In genomic region chr10:35225204-35225603, GRCh38 we compare ENCODE assay signal across 17 cellular contexts.
DNase-seq lines count a peak whose midpoint lies in the region; ATAC-seq lines count a peak whose summit lies in the region.
"Had no signal": no experiment of that assay in that cellular context is flagged by ENCODE, and none has a peak within 500 bp of the region (broad histone marks: within the 10 kb centered on the region; RNA-seq: fewer than 3 reads in every experiment).

No MANE protein-coding gene starts in this region.

- no peak overlapping the region for H3K4me3 Mint-ChIP-seq in activated T-cell treated with anti-CD3 and anti-CD28 coated beads, Interleukin-2, amount 50 U/mL, for 4 hours
- no peak overlapping the region for H3K4me3 Mint-ChIP-seq in activated T-cell treated with anti-CD3 and anti-CD28 coated beads, Interleukin-2, amount 50 U/mL, for 24 hours
- peak overlapping the region; percentile 41 for H3K4me3 Mint-ChIP-seq in activated T-helper 17 cell treated with anti-CD3 and anti-CD28 coated beads, Interleukin-2, amount 50 U/mL, for 72 hours
- H3K4me3 Mint-ChIP-seq: activated B cell treated with CpG ODN at 0.5 μM for 24 hours, naive B cell had no signal

- no peak overlapping the region for H3K27ac Mint-ChIP-seq in activated T-cell treated with anti-CD3 and anti-CD28 coated beads, Interleukin-2, amount 50 U/mL, for 24 hours
- peak overlapping the region; percentile 65 for H3K27ac Mint-ChIP-seq in activated T-helper 17 cell treated with anti-CD3 and anti-CD28 coated beads, Interleukin-2, amount 50 U/mL, for 72 hours
- H3K27ac Mint-ChIP-seq: activated B cell treated with CpG ODN at 0.5 μM for 24 hours, naive B cell had no signal

- H3K9me3 Mint-ChIP-seq in activated T-cell treated with anti-CD3 and anti-CD28 coated beads, Interleukin-2, amount 50 U/mL, for 4 hours = peaks cover 4% of the 10 kb centered on the region
- H3K9me3 Mint-ChIP-seq in activated T-cell treated with anti-CD3 and anti-CD28 coated beads, Interleukin-2, amount 50 U/mL, for 24 hours = no peaks in the 10 kb centered on the region
- peaks cover 5% of the 10 kb centered on the region for H3K9me3 Mint-ChIP-seq in activated T-helper 17 cell treated with anti-CD3 and anti-CD28 coated beads, Interleukin-2, amount 50 U/mL, for 72 hours
- H3K9me3 Mint-ChIP-seq: activated B cell treated with CpG ODN at 0.5 μM for 24 hours had no signal

- H3K27me3 Mint-ChIP-seq in activated T-cell treated with anti-CD3 and anti-CD28 coated beads, Interleukin-2, amount 50 U/mL, for 4 hours (ENCODE audit: low read depth) = no peaks in the 10 kb centered on the region
- H3K27me3 Mint-ChIP-seq in activated T-cell treated with anti-CD3 and anti-CD28 coated beads, Interleukin-2, amount 50 U/mL, for 24 hours = no peaks in the 10 kb centered on the region
- no peaks in the 10 kb centered on the region for H3K27me3 Mint-ChIP-seq in activated T-helper 17 cell treated with anti-CD3 and anti-CD28 coated beads, Interleukin-2, amount 50 U/mL, for 72 hours
- H3K27me3 Mint-ChIP-seq: activated B cell treated with CpG ODN at 0.5 μM for 24 hours had no signal

- no peak for DNase-seq in activated T-cell treated with anti-CD3 and anti-CD28 coated beads, Interleukin-2, amount 50 U/mL, for 4 hours
- no peak for DNase-seq in activated T-cell treated with anti-CD3 and anti-CD28 coated beads, Interleukin-2, amount 50 U/mL, for 24 hours
- DNase-seq in ELR (ENCODE audit: low read depth) = peak; percentile 20
- peak; percentile 45 for DNase-seq in iris pigment epithelial cell (ENCODE audit: low read depth)
- no peak for DNase-seq in NK-92 treated with Interleukin-12 subunit alpha and Interleukin-12 subunit beta, amount 100 ng/mL, for 24 hours (lab: John Stamatoyannopoulos, UW)
- no peak for DNase-seq in NCI-H1048 (lab: John Stamatoyannopoulos, UW)
- DNase-seq in glomerular visceral epithelial cell (ENCODE audit: extremely low spot score) = no peak
- DNase-seq: activated B cell treated with CpG ODN at 0.5 μM for 24 hours; caudate nucleus; lower lobe of right lung; naive B cell; NCI-H1694 treated with DMSO at 0.1 percent for 48 hours; NCI-H345; small intestine; stimulated activated CD4-positive, alpha-beta T cell treated with anti-CD3 and anti-CD28 coated beads, Interleukin-4, amount 100 ng/mL, for 4 hours; stimulated activated CD8-positive, alpha-beta memory T cell treated with anti-CD3 and anti-CD28 coated beads, Interleukin-4, amount 100 ng/mL, for 48 hours had no signal

- peak; percentile 21 to 66 for ATAC-seq in activated T-cell treated with anti-CD3 and anti-CD28 coated beads, Interleukin-2, amount 50 U/mL, for 4 hours
- peak; percentile 94 for ATAC-seq in activated T-helper 17 cell treated with anti-CD3 and anti-CD28 coated beads, Interleukin-2, amount 50 U/mL, for 72 hours (replicated peaks)
- ATAC-seq: lower lobe of right lung had no signal

- peaks cover 9% of the 10 kb centered on the region for H3K4me1 Mint-ChIP-seq in activated T-cell treated with anti-CD3 and anti-CD28 coated beads, Interleukin-2, amount 50 U/mL, for 4 hours (ENCODE audit: low read depth)
- H3K4me1 Mint-ChIP-seq in activated T-cell treated with anti-CD3 and anti-CD28 coated beads, Interleukin-2, amount 50 U/mL, for 24 hours (ENCODE audit: low read depth) = peaks cover 13% of the 10 kb centered on the region
- peaks cover 16% of the 10 kb centered on the region for H3K4me1 Mint-ChIP-seq in activated T-helper 17 cell treated with anti-CD3 and anti-CD28 coated beads, Interleukin-2, amount 50 U/mL, for 72 hours
- H3K4me1 Mint-ChIP-seq: activated B cell treated with CpG ODN at 0.5 μM for 24 hours, naive B cell had no signal

- no peaks in the 10 kb centered on the region for H3K36me3 Mint-ChIP-seq in activated T-cell treated with anti-CD3 and anti-CD28 coated beads, Interleukin-2, amount 50 U/mL, for 4 hours (ENCODE audit: insufficient read depth)
- H3K36me3 Mint-ChIP-seq in activated T-cell treated with anti-CD3 and anti-CD28 coated beads, Interleukin-2, amount 50 U/mL, for 24 hours (ENCODE audit: low read depth) = no peaks in the 10 kb centered on the region
- no peaks in the 10 kb centered on the region for H3K36me3 Mint-ChIP-seq in activated T-helper 17 cell treated with anti-CD3 and anti-CD28 coated beads, Interleukin-2, amount 50 U/mL, for 72 hours (ENCODE audit: low read depth)
- H3K36me3 Mint-ChIP-seq: naive B cell had no signal

Comparison
In these comparisons a context has a peak if more than half of its experiments do, and no peak if none do; other contexts are left out.
1. DNase-seq: peak in ELR (single experiment) and iris pigment epithelial cell (single experiment); none in activated T-cell treated with anti-CD3 and anti-CD28 coated beads, Interleukin-2, amount 50 U/mL, for 4 hours (single experiment), activated T-cell treated with anti-CD3 and anti-CD28 coated beads, Interleukin-2, amount 50 U/mL, for 24 hours (single experiment), NK-92 treated with Interleukin-12 subunit alpha and Interleukin-12 subunit beta, amount 100 ng/mL, for 24 hours (single experiment), NCI-H1048 (single experiment) and glomerular visceral epithelial cell (single experiment).